Comparison of ENCODE assay signal across 8 cellular contexts in the genomic region with DNA sequence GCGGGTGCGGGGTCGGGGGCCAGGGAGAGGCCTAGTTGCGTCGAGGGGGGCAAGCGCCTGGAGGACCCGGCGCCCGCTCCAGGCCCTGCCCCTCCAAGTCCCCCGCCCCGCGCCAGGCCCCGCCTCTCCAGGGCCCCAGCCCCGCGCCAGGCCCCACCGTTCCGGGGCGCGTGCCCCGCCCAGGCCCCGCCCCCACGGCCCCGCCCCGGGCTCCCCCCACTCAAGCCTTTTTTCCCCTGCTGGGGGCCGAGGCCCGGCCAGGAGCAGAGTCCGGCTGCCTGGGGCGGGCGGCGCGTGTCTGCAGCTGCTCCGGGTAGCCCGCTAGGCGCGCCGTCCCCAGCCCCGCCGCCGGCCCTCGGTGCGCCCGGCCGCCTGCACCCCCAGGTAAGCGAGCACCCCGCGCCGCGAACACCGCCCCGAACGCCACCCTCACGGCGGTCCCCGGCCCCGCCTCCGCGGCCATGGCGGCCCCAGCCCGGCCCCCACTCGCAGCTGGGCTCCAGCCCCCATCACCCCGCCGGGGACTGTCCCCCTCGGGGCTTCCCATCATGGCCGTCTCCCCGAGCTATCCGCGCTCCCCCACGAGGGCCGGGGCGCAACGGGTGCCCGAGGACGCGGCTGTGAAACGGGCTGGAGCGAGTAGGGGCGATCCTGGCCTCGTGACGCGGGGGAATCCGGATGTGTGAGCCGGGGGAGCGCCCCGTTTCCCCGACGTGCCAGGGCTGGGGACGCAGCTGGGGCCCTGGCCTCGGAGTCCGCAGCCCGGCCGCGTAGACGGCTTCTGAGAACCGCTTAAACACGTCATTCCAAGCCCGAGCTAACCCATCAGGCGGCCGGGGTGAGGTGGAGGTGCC. TPM values are rescaled to one million over a fixed set of nuclear protein-coding genes. Genes with fewer than 3 reads are reported as not detected.
DNase-seq lines count a peak whose midpoint lies in the region; ATAC-seq and TF ChIP-seq lines count a peak whose summit lies in the region.

A gene with protein sequence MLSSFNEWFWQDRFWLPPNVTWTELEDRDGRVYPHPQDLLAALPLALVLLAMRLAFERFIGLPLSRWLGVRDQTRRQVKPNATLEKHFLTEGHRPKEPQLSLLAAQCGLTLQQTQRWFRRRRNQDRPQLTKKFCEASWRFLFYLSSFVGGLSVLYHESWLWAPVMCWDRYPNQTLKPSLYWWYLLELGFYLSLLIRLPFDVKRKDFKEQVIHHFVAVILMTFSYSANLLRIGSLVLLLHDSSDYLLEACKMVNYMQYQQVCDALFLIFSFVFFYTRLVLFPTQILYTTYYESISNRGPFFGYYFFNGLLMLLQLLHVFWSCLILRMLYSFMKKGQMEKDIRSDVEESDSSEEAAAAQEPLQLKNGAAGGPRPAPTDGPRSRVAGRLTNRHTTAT (plus strand): TSS at position 260 of the 854 bp plus-strand sequence. CDS start 41,707 bp downstream, outside the sequence.

- H3K23ac ChIP-seq in mesendoderm (ENCODE audit: low read length), result peak within 1 kb of the TSS; percentile 94

- ATAC-seq in HG02678 (IDR thresholded peaks at IDR 0.05; ENCODE audit: unreplicated experiment), result peak; percentile 72
- peak; percentile 84 for ATAC-seq in effector memory CD8-positive, alpha-beta T cell (replicated peaks)

- in situ Hi-C loops in GM13977 (cut with MboI; ENCODE audit: low pct_unique_long_range_greater_than_20kb, low sequenced_read_pairs, unreplicated experiment), result no loop called here

- no peaks in the 10 kb centered on the region for H3K36me3 ChIP-seq in mesendoderm (ENCODE audit: control insufficient read depth, insufficient read depth, low read length)

- H3K18ac ChIP-seq in mesendoderm (ENCODE audit: low read length), result peak within 1 kb of the TSS; percentile 100

- peak within 1 kb of the TSS; percentile 63 for H3K4me2 ChIP-seq in mesendoderm (ENCODE audit: low read length)

- H4K8ac ChIP-seq in mesendoderm (ENCODE audit: low read depth, low read length), result peak within 1 kb of the TSS; percentile 70

- H3K4me3 ChIP-seq in mesendoderm (ENCODE audit: low read length), result peak within 1 kb of the TSS; percentile 85

- no peak for TF ChIP-seq CTCF in GM13977 (IDR thresholded peaks at IDR 0.05; ENCODE audit: extremely low read depth, insufficient read depth, missing control alignments)

- H3K9ac ChIP-seq in mesendoderm (ENCODE audit: low read length), result peak within 1 kb of the TSS; percentile 98

- H3K36me3 Mint-ChIP-seq in effector memory CD8-positive, alpha-beta T cell (ENCODE audit: insufficient read depth), result peaks cover 16% of the 10 kb centered on the region

- H3K4me1 ChIP-seq in mesendoderm (ENCODE audit: control insufficient read depth, low read depth, low read length), result peaks cover 7% of the 10 kb centered on the region

- peaks cover 20 to 26% of the 10 kb centered on the region in 2 donors for H3K4me1 Mint-ChIP-seq in effector memory CD8-positive, alpha-beta T cell (ENCODE audit: low read depth in 2 of 2)

- H2BK120ac ChIP-seq in mesendoderm (ENCODE audit: low read depth, low read length), result peak within 1 kb of the TSS; percentile 99

- peak within 1 kb of the TSS; percentile 95 to 98 for H3K4me3 Mint-ChIP-seq in effector memory CD8-positive, alpha-beta T cell

- H3K79me1 ChIP-seq in mesendoderm (ENCODE audit: low read length), result peaks cover 17% of the 10 kb centered on the region

- H2BK15ac ChIP-seq in mesendoderm (replicated peaks; ENCODE audit: low read depth), result peak within 1 kb of the TSS; percentile 86

- H4K5ac ChIP-seq in mesendoderm (ENCODE audit: low read length), result no peak within 1 kb of the TSS

- H3K56ac ChIP-seq in mesendoderm (ENCODE audit: low read length), result peak within 1 kb of the TSS; percentile 98

- H3K4ac ChIP-seq in mesendoderm (ENCODE audit: low read depth, low read length), result peak within 1 kb of the TSS; percentile 100

- peak within 1 kb of the TSS; percentile 97 to 99 for H3K27ac Mint-ChIP-seq in effector memory CD8-positive, alpha-beta T cell

- DNase-seq in GM13977 (ENCODE audit: low spot score), result peak; percentile 99
- DNase-seq in NCI-H446 treated with DMSO at 0.1 percent for 48 hours (lab: John Stamatoyannopoulos, UW), result peak; percentile 15
- peak; percentile 52 to 56 for DNase-seq in activated CD8-positive, alpha-beta memory T cell treated with anti-CD3 and anti-CD28 coated beads for 4 hours (ENCODE audit: low read depth in 2 of 2)
- DNase-seq in effector memory CD8-positive, alpha-beta T cell, result peak; percentile 84 to 87 (median 85)
- peak; percentile 95 for DNase-seq in mesendoderm
- peak; percentile 70 for DNase-seq in stimulated activated CD8-positive, alpha-beta memory T cell treated with anti-CD3 and anti-CD28 coated beads, Interleukin-12 subunit alpha, Interleukin-12 subunit beta, amount 100 ng/mL, for 4 hours (ENCODE audit: low read depth)
- DNase-seq in HT-29 (ENCODE audit: low spot score), result no peak

- H3K27ac ChIP-seq in mesendoderm (ENCODE audit: low read depth, low read length), result peak within 1 kb of the TSS; percentile 97

- H2AK5ac ChIP-seq in mesendoderm (ENCODE audit: low read length), result peak within 1 kb of the TSS; percentile 95

- H3K27me3 ChIP-seq in mesendoderm (ENCODE audit: insufficient read depth, low read length, poor library complexity), result no peaks in the 10 kb centered on the region

- H3K79me2 ChIP-seq in mesendoderm (ENCODE audit: control insufficient read depth, insufficient read depth, low read length), result peaks cover 41% of the 10 kb centered on the region

- no CpG with 5 or more reads among the region's 98 CpGs for WGBS in mesendoderm (ENCODE audit: extremely low coverage, insufficient coverage, low lambda C conversion rate)

- no peaks in the 10 kb centered on the region for H3K9me3 Mint-ChIP-seq in effector memory CD8-positive, alpha-beta T cell

- H3K27me3 Mint-ChIP-seq in effector memory CD8-positive, alpha-beta T cell, result no peaks in the 10 kb centered on the region

- peak within 1 kb of the TSS; percentile 91 for H2BK5ac ChIP-seq in mesendoderm (ENCODE audit: low read length)

RNA-seq across cellular contexts. Expression of the gene that starts here (rescaled TPM):
- polyA plus RNA-seq in mesendoderm (2013, experiment 1 of 2), result 47.9 TPM
- polyA plus RNA-seq in mesendoderm (2013, experiment 2 of 2), result 48.6 TPM
- not detected in 2 replicates for total RNA-seq in HT-29 (2014; rRNA removed; shearing (Covaris generic))
